16 cellular contexts compared by ENCODE assay signal in genomic region chr20:40254023-40254772, GRCh38.
"Had no signal": no experiment of that assay in that cellular context is flagged by ENCODE, and none has a peak within 500 bp of the region (broad histone marks: within the 10 kb centered on the region; RNA-seq: fewer than 3 reads in every experiment).

No MANE protein-coding gene starts in this region.

- ATAC-seq: activated CD4-positive, CD25-positive, alpha-beta regulatory T cell treated with anti-CD3 and anti-CD28 coated beads, Interleukin-2, amount 50 U/mL, for 24 hours; activated T-cell treated with anti-CD3 and anti-CD28 coated beads, Interleukin-2, amount 50 U/mL, for 72 hours; left lung; naive thymus-derived CD8-positive, alpha-beta T cell; pancreas; stimulated activated naive B cell treated with anti-CD40 and anti-IgM and Interleukin-4, amounts not matched to agents 10 μg/mL and 1 μg/mL and 100 μg/mL, for 72 hours; upper lobe of right lung had no signal

- H3K4me1 ChIP-seq: left lung, pancreas, spleen, upper lobe of right lung had no signal

- H3K4me3 ChIP-seq: left lung, pancreas, sigmoid colon, spleen, thoracic aorta, upper lobe of right lung had no signal

- FAIRE-seq: frontal cortex, kidney, pancreas had no signal

- H3K27ac ChIP-seq: left lung, pancreas, sigmoid colon, spleen, thoracic aorta, upper lobe of right lung had no signal

- H3K36me3 ChIP-seq: left lung, pancreas, sigmoid colon, spleen, thoracic aorta, upper lobe of right lung had no signal

- H3K27me3 ChIP-seq: left lung, sigmoid colon, upper lobe of right lung had no signal

- DNase-seq: activated CD4-positive, alpha-beta T cell treated with anti-CD3 and anti-CD28 coated beads, Interleukin-2, amount 10 ng/mL, durations not matched to agents 7 days and 5 days; activated effector memory CD4-positive, alpha-beta T cell treated with anti-CD3 and anti-CD28 coated beads, Interleukin-2, amount 50 U/mL, for 16 hours; activated T-cell treated with anti-CD3 and anti-CD28 coated beads, Interleukin-2, amount 50 U/mL, for 72 hours; dermis blood vessel endothelial cell; effector memory CD4-positive, alpha-beta T cell; kidney; left lung; naive thymus-derived CD8-positive, alpha-beta T cell; sigmoid colon; spleen; stimulated activated naive B cell treated with anti-CD40 and anti-IgM and Interleukin-4, amounts not matched to agents 10 μg/mL and 1 μg/mL and 100 μg/mL, for 72 hours; upper lobe of right lung had no signal

- H3K9me3 ChIP-seq: left lung, pancreas, sigmoid colon, thoracic aorta, upper lobe of right lung had no signal
